8 cellular contexts compared by ENCODE assay signal in genomic region chr14:39432619-39433451, GRCh38. TPM values are rescaled to one million over a fixed set of nuclear protein-coding genes. Genes with fewer than 3 reads are reported as not detected.
DNase-seq lines count a peak whose midpoint lies in the region; ATAC-seq, FAIRE-seq and TF ChIP-seq lines count a peak whose summit lies in the region.

No MANE protein-coding gene starts in this region.

- 2% methylated on average over 26 of the region's 38 CpGs; no CpG with 5 or more reads in 1 of the 2 experiments for WGBS in H1 (ENCODE audit: extremely low coverage in 1 of 2, insufficient coverage in 1 of 2, insufficient read length in 1 of 2, insufficient replicate concordance in 2 of 2, low coverage in 1 of 2, low lambda C conversion rate in 2 of 2, missing lambda C conversion rate in 1 of 2), 2 experiments
- WGBS in mesenchymal stem cell = 2% methylated on average over 31 of the region's 38 CpGs

- no peak for TF ChIP-seq EP300 in H1 (IDR thresholded peaks at IDR 0.05; ENCODE audit: borderline replicate concordance in 1 of 2, low read depth in 2 of 2, low read length in 2 of 2)

- H2AFZ ChIP-seq in H1 (ENCODE audit: low read length) (peak overlapping the region; percentile 98), mesenchymal stem cell (ENCODE audit: low read depth, low read length) (peak overlapping the region; percentile 30)

- peak overlapping the region; percentile 79; the same call in 1 of the 2 replicates for H3K27ac ChIP-seq in H1 (ENCODE audit: low read depth, low read length)
- peak overlapping the region; percentile 74 for H3K27ac ChIP-seq in mesenchymal stem cell (ENCODE audit: low read length, poor library complexity, severe bottlenecking)

- POLR2A ChIA-PET in activated CD8-positive, alpha-beta T cell treated with anti-CD3 and anti-CD28 coated beads, Interleukin-2, amount 10 ng/mL, durations not matched to agents 7 days and 5 days (lab: Charles Lee) = interaction anchor here (0.5 to 4.1 kb wide), 26 partner anchors 8 to 353 kb away, joined by 3 to 44 read pairs (median 6); partner anchors contain the start of genes PNN, SEC23A and TRAPPC6B
- POLR2A ChIA-PET in H1 (lab: Charles Lee; ENCODE audit: partially characterized antibody) = interaction anchor here (0.6 to 3.1 kb wide), 19 partner anchors 9 to 417 kb away, joined by 3 to 24 read pairs (median 5); partner anchors contain the start of genes GEMIN2, SEC23A and TRAPPC6B

- H2BK120ac ChIP-seq in H1 (replicated peaks; ENCODE audit: low read depth, low read length) (no peak overlapping the region), mesenchymal stem cell (ENCODE audit: low read depth, low read length) (no peak overlapping the region)

- peaks cover 13% of the 10 kb centered on the region for H3K36me3 Mint-ChIP-seq in activated CD8-positive, alpha-beta T cell treated with anti-CD3 and anti-CD28 coated beads, Interleukin-2, amount 10 ng/mL, durations not matched to agents 7 days and 5 days (ENCODE audit: low read depth)

- H2BK15ac ChIP-seq in H1 (ENCODE audit: low read length) (no peak overlapping the region), mesenchymal stem cell (ENCODE audit: low read depth, poor library complexity, severe bottlenecking) (no peak overlapping the region)

- H3K18ac ChIP-seq in H1 (ENCODE audit: extremely low read depth, low read length) (peak overlapping the region; percentile 80), mesenchymal stem cell (ENCODE audit: low read depth in 1 of 2, low read length in 2 of 2) (peak overlapping the region in 1 of 2 experiments; percentile 16)

- no peak; a peak in 2 of 3 replicates for TF ChIP-seq POLR2A in H1 (IDR thresholded peaks at IDR 0.05; ENCODE audit: control extremely low read depth in 1 of 2, low read depth in 2 of 2, low read length in 2 of 2)

- no peak overlapping the region for H2BK20ac ChIP-seq in H1 (ENCODE audit: low read length)

- H3K4me3 ChIP-seq in H1 (ENCODE audit: extremely low read depth in 1 of 4, insufficient read depth in 2 of 4, low read depth in 3 of 4, low read length in 4 of 4) = peak overlapping the region; percentile 69 to 95 (median 70)
- H3K4me3 ChIP-seq in mesenchymal stem cell (ENCODE audit: insufficient read depth in 1 of 2, low read depth in 1 of 2, low read length in 2 of 2) = peak overlapping the region; percentile 59 to 89

- H4K8ac ChIP-seq in H1 (ENCODE audit: extremely low read depth, insufficient read depth, low read length) = peak overlapping the region; percentile 63; the same call in 1 of the 2 replicates
- no peak overlapping the region for H4K8ac ChIP-seq in mesenchymal stem cell (ENCODE audit: low read length)

- H3K79me1 ChIP-seq in H1 (ENCODE audit: low read depth, low read length) = no peaks in the 10 kb centered on the region; the same call in 1 of the 2 replicates
- H3K79me1 ChIP-seq in mesenchymal stem cell (replicated peaks; ENCODE audit: low read length, poor library complexity, severe bottlenecking) = peaks cover 12% of the 10 kb centered on the region

- no peak overlapping the region for H3K14ac ChIP-seq in H1 (ENCODE audit: insufficient read length)
- no peak overlapping the region for H3K14ac ChIP-seq in mesenchymal stem cell (ENCODE audit: low read length in 2 of 2)

- peak overlapping the region; percentile 59 for H4K5ac ChIP-seq in H1 (ENCODE audit: insufficient read length, low read depth, low read length)

- H3K56ac ChIP-seq in H1 (replicated peaks; ENCODE audit: insufficient read length, low read depth, low read length) = no peak overlapping the region

- peak in 1 of 2 experiments; percentile 18; a peak in 1 of 4 replicates for TF ChIP-seq RAD21 in H1 (IDR thresholded peaks at IDR 0.05 in 1 of 2, conservative IDR thresholded peaks at IDR 0.05 in 1 of 2; ENCODE audit: low read depth in 2 of 2, low read length in 2 of 2)

- no peaks in the 10 kb centered on the region for H3K27me3 ChIP-seq in H1 (replicated peaks in 1 of 4; ENCODE audit: control insufficient read depth in 3 of 4, extremely low read depth in 1 of 4, insufficient read depth in 3 of 4, low read length in 3 of 4)
- H3K27me3 ChIP-seq in mesenchymal stem cell (ENCODE audit: control insufficient read depth in 1 of 2, insufficient read depth in 1 of 2, low read length in 2 of 2) = no peaks in the 10 kb centered on the region

- peaks cover 38% of the 10 kb centered on the region for H3K4me1 Mint-ChIP-seq in activated CD8-positive, alpha-beta T cell treated with anti-CD3 and anti-CD28 coated beads, Interleukin-2, amount 10 ng/mL, durations not matched to agents 7 days and 5 days (ENCODE audit: low read depth)

- no peaks in the 10 kb centered on the region; a peak in 1 of 7 replicates for H3K4me1 ChIP-seq in H1 (replicated peaks in 1 of 4; ENCODE audit: control insufficient read depth in 3 of 4, insufficient read depth in 4 of 4, low read length in 3 of 4)
- H3K4me1 ChIP-seq in mesenchymal stem cell (ENCODE audit: control insufficient read depth, insufficient read depth, low read depth, low read length) = peaks cover 2% of the 10 kb centered on the region

- H4K20me1 ChIP-seq in H1 (replicated peaks in 1 of 2; ENCODE audit: control insufficient read depth in 1 of 2, insufficient read depth in 2 of 2, low read length in 2 of 2) = peaks cover 3 to 14% of the 10 kb centered on the region in 2 experiments

- H2AK5ac ChIP-seq in H1 (ENCODE audit: low read depth, low read length) (no peak overlapping the region), mesenchymal stem cell (ENCODE audit: low read length, severe bottlenecking) (no peak overlapping the region)

- H3K4me3 Mint-ChIP-seq in activated CD8-positive, alpha-beta T cell treated with anti-CD3 and anti-CD28 coated beads, Interleukin-2, amount 10 ng/mL, durations not matched to agents 7 days and 5 days = peak overlapping the region; percentile 97

- peak overlapping the region; percentile 100 for H3K27ac Mint-ChIP-seq in activated CD8-positive, alpha-beta T cell treated with anti-CD3 and anti-CD28 coated beads, Interleukin-2, amount 10 ng/mL, durations not matched to agents 7 days and 5 days

- no peak for FAIRE-seq in H1 (lab: Jason Lieb, UNC)

- H3K23ac ChIP-seq in H1 (ENCODE audit: insufficient read length) = no peak overlapping the region
- H3K23ac ChIP-seq in mesenchymal stem cell (ENCODE audit: low read length in 2 of 2) = no peak overlapping the region

- DNase-seq in COLO668 (lab: John Stamatoyannopoulos, UW; ENCODE audit: unreplicated experiment) = peak; percentile 95
- peak; percentile 94 to 97 for DNase-seq in NCI-H524 (lab: John Stamatoyannopoulos, UW)
- DNase-seq in activated CD8-positive, alpha-beta T cell treated with anti-CD3 and anti-CD28 coated beads, Interleukin-2, amount 10 ng/mL, durations not matched to agents 7 days and 5 days = peak; percentile 83
- DNase-seq in H1 (ENCODE audit: low read depth in 1 of 2, low spot score in 2 of 2) = peak; percentile 33 to 83
- peak; percentile 81 for DNase-seq in mesenchymal stem cell
- DNase-seq in stimulated activated CD8-positive, alpha-beta memory T cell treated with anti-CD3 and anti-CD28 coated beads, Interleukin-15, amount 100 ng/mL, for 48 hours (ENCODE audit: low read depth in 2 of 2) = peak; percentile 66 to 67

- ATAC-seq in GM19395 (IDR thresholded peaks at IDR 0.05; ENCODE audit: unreplicated experiment) (peak; percentile 67), HG03520 (IDR thresholded peaks at IDR 0.05; ENCODE audit: unreplicated experiment) (peak; percentile 57)
- ATAC-seq in activated CD8-positive, alpha-beta T cell treated with anti-CD3 and anti-CD28 coated beads, Interleukin-2, amount 10 ng/mL, durations not matched to agents 7 days and 5 days = peak; percentile 73

- no peak overlapping the region for H3K4ac ChIP-seq in H1 (replicated peaks; ENCODE audit: insufficient read length, low read depth, low read length)
- H3K4ac ChIP-seq in mesenchymal stem cell (ENCODE audit: low read depth in 1 of 2, low read length in 2 of 2) = peak overlapping the region in 1 of 2 experiments; percentile 4

- H3K4me2 ChIP-seq in H1 (ENCODE audit: insufficient read depth in 1 of 2, low read depth in 2 of 2, low read length in 2 of 2) = peak overlapping the region; percentile 70 to 92
- H3K4me2 ChIP-seq in mesenchymal stem cell (ENCODE audit: low read length, poor library complexity, severe bottlenecking) = peak overlapping the region; percentile 72

- H3K79me2 ChIP-seq in H1 (ENCODE audit: control insufficient read depth in 1 of 2, insufficient read depth in 2 of 2, low read length in 2 of 2) = peaks cover 0 to 32% of the 10 kb centered on the region in 2 experiments; a peak in 3 of 4 replicates

- no peaks in the 10 kb centered on the region for H3K9me3 ChIP-seq in H1 (ENCODE audit: insufficient read depth in 2 of 2, low read depth in 1 of 2, low read length in 1 of 2)
- no peaks in the 10 kb centered on the region for H3K9me3 ChIP-seq in mesenchymal stem cell (ENCODE audit: control insufficient read depth, low read length)

- H3K36me3 ChIP-seq in H1 (ENCODE audit: control insufficient read depth in 2 of 4, insufficient read depth in 4 of 4, low read length in 3 of 4) (no peaks in the 10 kb centered on the region), mesenchymal stem cell (ENCODE audit: control insufficient read depth in 1 of 2, insufficient read depth in 2 of 2, low read depth in 1 of 2, low read length in 2 of 2) (no peaks in the 10 kb centered on the region)

- H3K27me3 Mint-ChIP-seq in activated CD8-positive, alpha-beta T cell treated with anti-CD3 and anti-CD28 coated beads, Interleukin-2, amount 10 ng/mL, durations not matched to agents 7 days and 5 days (ENCODE audit: low read depth) = no peaks in the 10 kb centered on the region

- CTCF ChIA-PET in activated CD8-positive, alpha-beta T cell treated with anti-CD3 and anti-CD28 coated beads, Interleukin-2, amount 10 ng/mL, durations not matched to agents 7 days and 5 days (lab: Charles Lee) = interaction anchor here (1.0 to 4.0 kb wide), 4 partner anchors 13 to 336 kb away, joined by 4 to 37 read pairs (median 4); no protein-coding TSS in a partner anchor
- CTCF ChIA-PET in H1 (lab: Charles Lee; ENCODE audit: partially characterized antibody) = interaction anchor here (0.6 to 2.3 kb wide), 3 partner anchors 15 to 1431 kb away, joined by 3 to 8 read pairs (median 3); no protein-coding TSS in a partner anchor

- peak overlapping the region; percentile 50 to 86 (median 75) for H3K9ac ChIP-seq in H1 (replicated peaks in 1 of 4; ENCODE audit: extremely low read depth in 1 of 4, low read depth in 3 of 4, low read length in 3 of 4)
- H3K9ac ChIP-seq in mesenchymal stem cell (ENCODE audit: low read length) = peak overlapping the region; percentile 92

- H2BK5ac ChIP-seq in H1 (ENCODE audit: low read depth, low read length) (peak overlapping the region; percentile 89), mesenchymal stem cell (ENCODE audit: low read depth, low read length, poor library complexity, severe bottlenecking) (no peak overlapping the region)

- no peak overlapping the region for H4K91ac ChIP-seq in H1 (replicated peaks; ENCODE audit: insufficient read length, low read length)
- no peak overlapping the region for H4K91ac ChIP-seq in mesenchymal stem cell (ENCODE audit: low read length)

- H3K9me3 Mint-ChIP-seq in activated CD8-positive, alpha-beta T cell treated with anti-CD3 and anti-CD28 coated beads, Interleukin-2, amount 10 ng/mL, durations not matched to agents 7 days and 5 days (ENCODE audit: insufficient read depth) = no peaks in the 10 kb centered on the region

- H2BK12ac ChIP-seq in H1 (ENCODE audit: low read depth, low read length) (peak overlapping the region; percentile 41; the same call in 1 of the 2 replicates), mesenchymal stem cell (ENCODE audit: low read length in 2 of 2) (peak overlapping the region in 1 of 2 experiments; percentile 42)

- peaks cover 3% of the 10 kb centered on the region; the same call in 1 of the 2 replicates for H3K23me2 ChIP-seq in H1 (ENCODE audit: low read depth, low read length)

- peak in 1 of 3 experiments; percentile 5; a peak in 1 of 4 replicates for TF ChIP-seq CTCF in H1 (IDR thresholded peaks at IDR 0.05; ENCODE audit: control extremely low read depth in 1 of 3, insufficient read depth in 1 of 3, low read depth in 1 of 3, low read length in 3 of 3)

RNA-seq across cellular contexts. Expression of gene FBXO33, which starts 0.6 kb away (rescaled TPM):
- total RNA-seq in activated CD8-positive, alpha-beta T cell treated with anti-CD3 and anti-CD28 coated beads, Interleukin-2, amount 10 ng/mL, durations not matched to agents 7 days and 5 days = 10 to 100 TPM; 18.7 to 19.0 TPM
- 10.8 and 11.5 TPM in 2 replicates for total RNA-seq in H1 (2021; fragmentation: NEBNext Ultra II Directional; extraction: Animal tissue kit (Norgen Biotek cat#: 25700))
- polyA plus RNA-seq in H1 (2011; rRNA removed) = 3.4 and 4.7 TPM in 2 replicates
- 5.5 TPM for polyA plus RNA-seq in H1 (2011; cell fraction: cytosol; rRNA removed)
- polyA plus RNA-seq in H1 (2011; cell fraction: nucleus; rRNA removed) = 4.8 TPM
- polyA plus RNA-seq in H1 (2012, experiment 1 of 2) = 5.2 to 8.1 TPM (median 5.9 TPM) in 4 replicates
- polyA plus RNA-seq in H1 (2012, experiment 2 of 2) = 2.8 TPM
- 8.6 TPM for polyA plus RNA-seq in H1 (2013, experiment 1 of 2)
- polyA plus RNA-seq in H1 (2013, experiment 2 of 2) = 8.2 TPM
- polyA minus RNA-seq in H1 (2011; rRNA and poly(A)+ RNA removed) = 7.5 and 8.5 TPM in 2 replicates
- 8.1 TPM for polyA minus RNA-seq in H1 (2011; cell fraction: cytosol; rRNA and poly(A)+ RNA removed)
- polyA minus RNA-seq in H1 (2011; cell fraction: nucleus; rRNA and poly(A)+ RNA removed) = 10.3 TPM
- polyA plus RNA-seq in mesenchymal stem cell (2013, experiment 1 of 2) = 10.4 TPM
- polyA plus RNA-seq in mesenchymal stem cell (2013, experiment 2 of 2) = 11.3 TPM

Comparison
In these comparisons a context has a peak if more than half of its experiments do, and no peak if none do; other contexts are left out.
1. Peak in every context shown above with its lines: DNase-seq, ATAC-seq, H3K4me3 ChIP-seq and H3K27ac ChIP-seq.